8 cellular contexts compared by ENCODE assay signal in the genomic region with DNA sequence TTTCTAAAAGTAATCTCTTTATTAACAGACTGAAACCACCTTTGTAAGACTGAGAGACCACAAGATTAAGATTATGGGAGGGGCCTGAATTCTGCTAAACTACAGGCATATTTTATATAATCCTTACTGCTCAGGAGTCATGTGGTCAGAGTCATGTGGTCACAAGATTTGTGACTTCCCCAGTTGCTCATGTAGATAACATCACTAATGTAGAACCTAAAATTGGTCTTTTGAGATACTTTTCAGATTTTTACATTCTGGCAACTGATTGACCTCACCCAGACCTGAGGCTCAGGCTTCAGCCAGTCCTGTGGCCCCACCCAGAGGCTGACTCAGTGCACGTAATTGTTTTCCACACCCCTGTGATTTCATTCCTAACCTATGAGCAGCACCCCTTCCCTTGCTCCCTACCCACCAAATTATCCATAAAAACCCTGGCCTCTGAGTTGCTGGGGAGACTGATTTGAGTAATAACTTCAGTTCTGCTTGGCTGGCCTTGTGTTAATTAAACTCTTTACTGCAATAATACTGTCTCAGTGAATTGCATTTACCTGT. TPM values are rescaled to one million over a fixed set of nuclear protein-coding genes. Genes with fewer than 3 reads are reported as not detected.
DNase-seq lines count a peak whose midpoint lies in the region; ATAC-seq, FAIRE-seq and TF ChIP-seq lines count a peak whose summit lies in the region.

No MANE protein-coding gene starts in this region.

- peaks cover 32% of the 10 kb centered on the region for H3K4me1 ChIP-seq in osteoblast (ENCODE audit: insufficient read depth, low read length)

- H3K27ac Mint-ChIP-seq in T-helper 1 cell treated with Interleukin-12 subunit alpha and Interleukin-12 subunit beta and Interleukin-4 antibody, amounts not matched to agents 30 μg/mL and 1 μg/mL, for 36 hours, result peak overlapping the region; percentile 23

- no peaks in the 10 kb centered on the region for H3K79me2 ChIP-seq in osteoblast (ENCODE audit: insufficient read depth, low read length)

- no peak overlapping the region for H3K4me3 Mint-ChIP-seq in T-helper 1 cell treated with Interleukin-12 subunit alpha and Interleukin-12 subunit beta and Interleukin-4 antibody, amounts not matched to agents 30 μg/mL and 1 μg/mL, for 36 hours

- no peaks in the 10 kb centered on the region for H3K36me3 ChIP-seq in osteoblast (ENCODE audit: insufficient read depth, low read length)

- peaks cover 27% of the 10 kb centered on the region for H3K4me1 Mint-ChIP-seq in T-helper 1 cell treated with Interleukin-12 subunit alpha and Interleukin-12 subunit beta and Interleukin-4 antibody, amounts not matched to agents 30 μg/mL and 1 μg/mL, for 36 hours (ENCODE audit: low read depth)

- no peak overlapping the region for H3K4me3 ChIP-seq in osteoblast (ENCODE audit: insufficient read depth, low read length)

- H2AFZ ChIP-seq in osteoblast (ENCODE audit: low read length), result peak overlapping the region; percentile 24

- DNase-seq in AG20443 (ENCODE audit: low spot score) (peak; percentile 81), osteoblast (ENCODE audit: insufficient read length, low spot score, missing footprints) (peak; percentile 86), NCI-H2029 (lab: John Stamatoyannopoulos, UW) (no peak), frontal cortex (ENCODE audit: low spot score in 2 of 2) (no peak)
- peak; percentile 2 for DNase-seq in effector CD4-positive, alpha-beta T cell

- FAIRE-seq in frontal cortex (lab: Jason Lieb, UNC), result no peak

- peaks cover 2% of the 10 kb centered on the region for H3K36me3 Mint-ChIP-seq in T-helper 1 cell treated with Interleukin-12 subunit alpha and Interleukin-12 subunit beta and Interleukin-4 antibody, amounts not matched to agents 30 μg/mL and 1 μg/mL, for 36 hours (ENCODE audit: low read depth)

- no peak for TF ChIP-seq CTCF in osteoblast (IDR thresholded peaks at IDR 0.05; ENCODE audit: extremely low read depth, low read depth, low read length)

- H3K27ac ChIP-seq in osteoblast (ENCODE audit: low read depth, low read length), result peak overlapping the region; percentile 97

- H3K4me2 ChIP-seq in osteoblast (ENCODE audit: insufficient read depth, low read length), result peak overlapping the region; percentile 14

- H3K27me3 ChIP-seq in osteoblast (ENCODE audit: insufficient read depth, low read length), result no peaks in the 10 kb centered on the region

- H3K9me3 ChIP-seq in osteoblast (ENCODE audit: low read depth, low read length), result no peaks in the 10 kb centered on the region

- no peaks in the 10 kb centered on the region for H3K9me3 Mint-ChIP-seq in T-helper 1 cell treated with Interleukin-12 subunit alpha and Interleukin-12 subunit beta and Interleukin-4 antibody, amounts not matched to agents 30 μg/mL and 1 μg/mL, for 36 hours

- peak; percentile 45 for ATAC-seq in GM18508 (IDR thresholded peaks at IDR 0.05; ENCODE audit: insufficient read depth, unreplicated experiment)
- peak; percentile 70 for ATAC-seq in HG03354 (IDR thresholded peaks at IDR 0.05; ENCODE audit: poor library complexity, severe bottlenecking, unreplicated experiment)

- H3K27me3 Mint-ChIP-seq in T-helper 1 cell treated with Interleukin-12 subunit alpha and Interleukin-12 subunit beta and Interleukin-4 antibody, amounts not matched to agents 30 μg/mL and 1 μg/mL, for 36 hours (ENCODE audit: low read depth), result no peaks in the 10 kb centered on the region

- no peaks in the 10 kb centered on the region for H4K20me1 ChIP-seq in osteoblast (ENCODE audit: insufficient read depth, low read length)

RNA-seq across cellular contexts. Expression of a gene that starts 41.8 kb away (rescaled TPM):
- total RNA-seq in osteoblast, result 10.9 and 15.3 TPM in 2 replicates
- 19.2 TPM for total RNA-seq in frontal cortex

Comparison
In these comparisons a context has a peak if more than half of its experiments do, and no peak if none do; other contexts are left out.
1. DNase-seq: peak in AG20443 (single experiment), effector CD4-positive, alpha-beta T cell (single experiment) and osteoblast (single experiment); none in NCI-H2029 (single experiment) and frontal cortex (0 of 2).